In genomic region chr14:96584199-96584906, GRCh38 we compare ENCODE assay signal across 8 cellular contexts.
A peak's percentile ranks its signal among the peaks of the same experiment; 100 is the strongest.
DNase-seq lines count a peak whose midpoint lies in the region; ATAC-seq, FAIRE-seq and TF ChIP-seq lines count a peak whose summit lies in the region.

No MANE protein-coding gene starts in this region.

- in situ Hi-C loops in GM13976 (cut with MboI; ENCODE audit: low sequenced_read_pairs, unreplicated experiment): loop anchor here (10.0 kb wide), 1 partner anchor 150 kb away; no protein-coding TSS in a partner anchor

- H3K27ac ChIP-seq in astrocyte (ENCODE audit: low read depth, low read length) (no peak overlapping the region), vagina (no peak overlapping the region), tibial artery (no peak overlapping the region)

- H3K27me3 ChIP-seq in astrocyte (ENCODE audit: insufficient read depth, low read length): peaks cover 15% of the 10 kb centered on the region
- H3K27me3 ChIP-seq in vagina: no peaks in the 10 kb centered on the region
- peaks cover 0 to 36% of the 10 kb centered on the region in 2 donors for H3K27me3 ChIP-seq in tibial artery

- H3K79me2 ChIP-seq in astrocyte (ENCODE audit: insufficient read depth, low read length): no peaks in the 10 kb centered on the region

- peaks cover 7% of the 10 kb centered on the region for H4K20me1 ChIP-seq in astrocyte (ENCODE audit: insufficient read depth, low read length)

- TF ChIP-seq POLR2A in vagina (IDR thresholded peaks at IDR 0.05): no peak

- intact Hi-C loops in left colon (cut with DNase I, micrococcal nuclease) (no loop called here), vagina (cut with DNase I) (no loop called here), tibial artery (cut with DNase I; ENCODE audit: low total_unique reads) (no loop called here)

- DNase-seq in AG20443 (ENCODE audit: low spot score): peak; percentile 45
- peak; percentile 83 for DNase-seq in GM13976 (ENCODE audit: low spot score)
- DNase-seq in NCI-H774 (lab: John Stamatoyannopoulos, UW): peak; percentile 41
- no peak for DNase-seq in astrocyte (ENCODE audit: low read depth)
- DNase-seq in left colon: peak in 1 of 2 donors; percentile 34
- DNase-seq in vagina (ENCODE audit: extremely low spot score in 2 of 2): peak; percentile 44 to 64
- no peak for DNase-seq in tibial artery

- H3K4me3 ChIP-seq in astrocyte (ENCODE audit: insufficient read depth, low read depth, low read length): no peak overlapping the region
- H3K4me3 ChIP-seq in vagina: no peak overlapping the region
- no peak overlapping the region for H3K4me3 ChIP-seq in tibial artery

- H3K36me3 Mint-ChIP-seq in astrocyte (ENCODE audit: low read depth, unreplicated experiment): no peaks in the 10 kb centered on the region

- no peak overlapping the region for H2AFZ ChIP-seq in astrocyte (ENCODE audit: low read depth, low read length)

- no peaks in the 10 kb centered on the region for H3K36me3 ChIP-seq in astrocyte (ENCODE audit: insufficient read depth, low read length)
- H3K36me3 ChIP-seq in vagina: no peaks in the 10 kb centered on the region
- H3K36me3 ChIP-seq in tibial artery: no peaks in the 10 kb centered on the region

- no peaks in the 10 kb centered on the region for H3K9me3 ChIP-seq in astrocyte (ENCODE audit: insufficient read depth, low read depth, low read length)
- no peaks in the 10 kb centered on the region for H3K9me3 ChIP-seq in vagina
- H3K9me3 ChIP-seq in tibial artery: no peaks in the 10 kb centered on the region

- no peak overlapping the region for H3K9ac ChIP-seq in astrocyte (ENCODE audit: low read length)

- no peak overlapping the region for H3K4me3 Mint-ChIP-seq in astrocyte (ENCODE audit: unreplicated experiment)

- H3K27ac Mint-ChIP-seq in astrocyte (ENCODE audit: unreplicated experiment): no peak overlapping the region

- peak; percentile 66 for TF ChIP-seq CTCF in GM13976 (IDR thresholded peaks at IDR 0.05; ENCODE audit: borderline replicate concordance, control extremely low read depth, extremely low read depth, insufficient read depth, missing control alignments)
- TF ChIP-seq CTCF in astrocyte (IDR thresholded peaks at IDR 0.05; ENCODE audit: insufficient read depth, low read depth, low read length): peak; percentile 14
- no peak for TF ChIP-seq CTCF in vagina (IDR thresholded peaks at IDR 0.05)
- no peak for TF ChIP-seq CTCF in tibial artery (IDR thresholded peaks at IDR 0.05)

- peaks cover 14% of the 10 kb centered on the region for H3K27me3 Mint-ChIP-seq in astrocyte (ENCODE audit: low read depth, unreplicated experiment)

- no peak for FAIRE-seq in astrocyte (lab: Jason Lieb, UNC)

- no peaks in the 10 kb centered on the region for H3K9me3 Mint-ChIP-seq in astrocyte (ENCODE audit: unreplicated experiment)

- H3K4me2 ChIP-seq in astrocyte (ENCODE audit: low read length): no peak overlapping the region

- ATAC-seq in HG03103 (IDR thresholded peaks at IDR 0.05; ENCODE audit: low read depth, unreplicated experiment) (peak; percentile 68), left colon (peak; percentile 78)

- H3K4me1 ChIP-seq in astrocyte (ENCODE audit: insufficient read depth, low read length) (no peaks in the 10 kb centered on the region), vagina (peaks cover 15% of the 10 kb centered on the region), tibial artery (no peaks in the 10 kb centered on the region)

- no peaks in the 10 kb centered on the region for H3K4me1 Mint-ChIP-seq in astrocyte (ENCODE audit: low read depth, unreplicated experiment)

Comparison
In these comparisons a context has a peak if more than half of its experiments do, and no peak if none do; other contexts are left out.
1. DNase-seq: peak in AG20443 (single experiment), GM13976 (single experiment), NCI-H774 (single experiment) and vagina (2 of 2); none in astrocyte (single experiment) and tibial artery (0 of 2).
2. CTCF ChIP-seq: peak in GM13976 (single experiment) and astrocyte (single experiment); none in vagina (0 of 3) and tibial artery (0 of 2).